ENCODE assay signal across 22 cellular contexts in genomic region chr3:12513694-12514446, GRCh38. TPM values are rescaled to one million over a fixed set of nuclear protein-coding genes. Genes with fewer than 3 reads are reported as not detected.
A peak's percentile ranks its signal among the peaks of the same experiment; 100 is the strongest.
DNase-seq lines count a peak whose midpoint lies in the region; ATAC-seq and TF ChIP-seq lines count a peak whose summit lies in the region.
"Had no signal": no experiment of that assay in that cellular context is flagged by ENCODE, and none has a peak within 500 bp of the region (broad histone marks: within the 10 kb centered on the region; RNA-seq: fewer than 3 reads in every experiment).

No MANE protein-coding gene starts in this region.

- intact Hi-C loops in ascending aorta (cut with DNase I), result no loop called here

- no peak overlapping the region for H2BK120ac ChIP-seq in mesenchymal stem cell (ENCODE audit: low read depth, low read length)

- DNase-seq in ascending aorta (ENCODE audit: low spot score in 2 of 2) (no peak), cardiac muscle cell (ENCODE audit: low read depth in 1 of 2, low spot score in 1 of 2) (no peak), mesenchymal stem cell (no peak), 8988T (no peak)
- no peak for DNase-seq in stimulated activated effector memory CD8-positive, alpha-beta T cell treated with anti-CD3 and anti-CD28 coated beads, Interleukin-12 subunit alpha, Interleukin-12 subunit beta, amount 100 ng/mL, for 72 hours (ENCODE audit: low spot score in 2 of 2)
- DNase-seq: ACHN, AML-193, DND-41, GOT3, KBM-7, NCI-H1105 treated with DMSO at 0.1 percent for 48 hours, NCI-H1694, NCI-H2081 treated with DMSO at 0.1 percent for 48 hours, NCI-H510A, NCI-H774, OCI-M1, SIG-M5 had no signal

- peak overlapping the region in 1 of 2 experiments; percentile 1 for H3K14ac ChIP-seq in mesenchymal stem cell (ENCODE audit: low read length in 2 of 2)

- no peak overlapping the region for H2BK12ac ChIP-seq in mesenchymal stem cell (ENCODE audit: low read length in 2 of 2)

- H3K36me3 ChIP-seq in ascending aorta, result peaks cover 0 to under 1% of the 10 kb centered on the region in 2 donors
- H3K36me3 ChIP-seq in cardiac muscle cell, result no peaks in the 10 kb centered on the region
- peaks cover 3 to 48% of the 10 kb centered on the region in 2 experiments for H3K36me3 ChIP-seq in mesenchymal stem cell (ENCODE audit: control insufficient read depth in 1 of 2, insufficient read depth in 2 of 2, low read depth in 1 of 2, low read length in 2 of 2)

- no peak overlapping the region for H3K18ac ChIP-seq in mesenchymal stem cell (ENCODE audit: low read depth in 1 of 2, low read length in 2 of 2)

- ATAC-seq in stimulated activated effector memory CD8-positive, alpha-beta T cell treated with anti-CD3 and anti-CD28 coated beads, Interleukin-12 subunit alpha, Interleukin-12 subunit beta, amount 100 ng/mL, for 72 hours, result no peak
- ATAC-seq in HG03039 (IDR thresholded peaks at IDR 0.05; ENCODE audit: unreplicated experiment) (no peak), HG03521 (IDR thresholded peaks at IDR 0.05; ENCODE audit: unreplicated experiment) (no peak)
- ATAC-seq: HCT116 had no signal

- no peak overlapping the region for H3K4ac ChIP-seq in mesenchymal stem cell (ENCODE audit: low read depth in 1 of 2, low read length in 2 of 2)

- H3K4me1 Mint-ChIP-seq in stimulated activated effector memory CD8-positive, alpha-beta T cell treated with anti-CD3 and anti-CD28 coated beads, Interleukin-12 subunit alpha, Interleukin-12 subunit beta, amount 100 ng/mL, for 72 hours, result no peaks in the 10 kb centered on the region

- H2AK5ac ChIP-seq in mesenchymal stem cell (ENCODE audit: low read length, severe bottlenecking), result peak overlapping the region; percentile 26

- H2BK5ac ChIP-seq in mesenchymal stem cell (ENCODE audit: low read depth, low read length, poor library complexity, severe bottlenecking), result no peak overlapping the region

- WGBS in mesenchymal stem cell, result 96% methylated on average over 5 of the region's 5 CpGs

- H3K4me3 ChIP-seq in ascending aorta (no peak overlapping the region), cardiac muscle cell (no peak overlapping the region), mesenchymal stem cell (ENCODE audit: insufficient read depth in 1 of 2, low read depth in 1 of 2, low read length in 2 of 2) (no peak overlapping the region)

- H3K4me3 Mint-ChIP-seq in stimulated activated effector memory CD8-positive, alpha-beta T cell treated with anti-CD3 and anti-CD28 coated beads, Interleukin-12 subunit alpha, Interleukin-12 subunit beta, amount 100 ng/mL, for 72 hours, result no peak overlapping the region

- H3K27me3 ChIP-seq in ascending aorta (no peaks in the 10 kb centered on the region), cardiac muscle cell (no peaks in the 10 kb centered on the region), mesenchymal stem cell (ENCODE audit: control insufficient read depth in 1 of 2, insufficient read depth in 1 of 2, low read length in 2 of 2) (no peaks in the 10 kb centered on the region)

- H3K23ac ChIP-seq in mesenchymal stem cell (ENCODE audit: low read length in 2 of 2), result no peak overlapping the region

- H4K91ac ChIP-seq in mesenchymal stem cell (ENCODE audit: low read length), result no peak overlapping the region

- H3K9me3 ChIP-seq in ascending aorta (no peaks in the 10 kb centered on the region), cardiac muscle cell (ENCODE audit: low read depth) (no peaks in the 10 kb centered on the region), mesenchymal stem cell (ENCODE audit: control insufficient read depth, low read length) (no peaks in the 10 kb centered on the region)

- peak overlapping the region; percentile 13 to 52 for H3K27ac ChIP-seq in ascending aorta
- peak overlapping the region; percentile 71 for H3K27ac ChIP-seq in cardiac muscle cell
- no peak overlapping the region for H3K27ac ChIP-seq in mesenchymal stem cell (ENCODE audit: low read length, poor library complexity, severe bottlenecking)
- H3K27ac ChIP-seq: C4-2B had no signal

- H3K4me2 ChIP-seq in mesenchymal stem cell (ENCODE audit: low read length, poor library complexity, severe bottlenecking), result no peak overlapping the region

- peaks cover 16% of the 10 kb centered on the region for H3K79me1 ChIP-seq in mesenchymal stem cell (replicated peaks; ENCODE audit: low read length, poor library complexity, severe bottlenecking)

- H4K8ac ChIP-seq in mesenchymal stem cell (ENCODE audit: low read length), result no peak overlapping the region

- TF ChIP-seq CTCF in ascending aorta (IDR thresholded peaks at IDR 0.05) (no peak), cardiac muscle cell (IDR thresholded peaks at IDR 0.05; ENCODE audit: low read depth, low read length) (no peak)

- H2BK15ac ChIP-seq in mesenchymal stem cell (ENCODE audit: low read depth, poor library complexity, severe bottlenecking), result no peak overlapping the region

- H3K9ac ChIP-seq in mesenchymal stem cell (ENCODE audit: low read length), result no peak overlapping the region

- peaks cover 10% of the 10 kb centered on the region for H3K36me3 Mint-ChIP-seq in stimulated activated effector memory CD8-positive, alpha-beta T cell treated with anti-CD3 and anti-CD28 coated beads, Interleukin-12 subunit alpha, Interleukin-12 subunit beta, amount 100 ng/mL, for 72 hours

- no peak overlapping the region for H2AFZ ChIP-seq in mesenchymal stem cell (ENCODE audit: low read depth, low read length)

- peak overlapping the region; percentile 45 for H3K27ac Mint-ChIP-seq in stimulated activated effector memory CD8-positive, alpha-beta T cell treated with anti-CD3 and anti-CD28 coated beads, Interleukin-12 subunit alpha, Interleukin-12 subunit beta, amount 100 ng/mL, for 72 hours

- H3K4me1 ChIP-seq in ascending aorta, result peaks cover 5 to 11% of the 10 kb centered on the region in 2 donors
- H3K4me1 ChIP-seq in cardiac muscle cell (ENCODE audit: low read depth), result peaks cover 26% of the 10 kb centered on the region
- peaks cover 13% of the 10 kb centered on the region for H3K4me1 ChIP-seq in mesenchymal stem cell (ENCODE audit: control insufficient read depth, insufficient read depth, low read depth, low read length)

- H3K9me3 Mint-ChIP-seq in stimulated activated effector memory CD8-positive, alpha-beta T cell treated with anti-CD3 and anti-CD28 coated beads, Interleukin-12 subunit alpha, Interleukin-12 subunit beta, amount 100 ng/mL, for 72 hours, result no peaks in the 10 kb centered on the region

RNA-seq across cellular contexts. Expression of gene TSEN2, which starts 29.6 kb away (rescaled TPM):
- 6.3 TPM for total RNA-seq in ascending aorta
- total RNA-seq in cardiac muscle cell, result 17.1 and 24.4 TPM in 2 replicates
- 25.7 and 36.3 TPM in 2 replicates for polyA plus RNA-seq in cardiac muscle cell
- polyA plus RNA-seq in mesenchymal stem cell (2013, experiment 1 of 2), result 3.8 TPM
- 4.3 TPM for polyA plus RNA-seq in mesenchymal stem cell (2013, experiment 2 of 2)

RNA-seq across cellular contexts. Expression of gene MKRN2OS, which starts 31.4 kb away (rescaled TPM):
- not detected for total RNA-seq in ascending aorta
- total RNA-seq in cardiac muscle cell, result not detected in 2 replicates
- 0.31 TPM in 1 of 2 replicates, not detected in the other for polyA plus RNA-seq in cardiac muscle cell
- not detected for polyA plus RNA-seq in mesenchymal stem cell (2013, experiment 1 of 2)
- polyA plus RNA-seq in mesenchymal stem cell (2013, experiment 2 of 2), result not detected
- total RNA-seq: G401 had no signal

RNA-seq across cellular contexts. Expression of gene MKRN2, which starts 43.0 kb away (rescaled TPM):
- total RNA-seq in ascending aorta (25.2 TPM), cardiac muscle cell (49.9 and 51.5 TPM in 2 replicates)
- polyA plus RNA-seq in cardiac muscle cell, result 44.7 and 52.4 TPM in 2 replicates
- polyA plus RNA-seq in mesenchymal stem cell (2013, experiment 1 of 2), result 21.7 TPM
- polyA plus RNA-seq in mesenchymal stem cell (2013, experiment 2 of 2), result 22.3 TPM
